16 cellular contexts compared by ENCODE assay signal in the genomic region with DNA sequence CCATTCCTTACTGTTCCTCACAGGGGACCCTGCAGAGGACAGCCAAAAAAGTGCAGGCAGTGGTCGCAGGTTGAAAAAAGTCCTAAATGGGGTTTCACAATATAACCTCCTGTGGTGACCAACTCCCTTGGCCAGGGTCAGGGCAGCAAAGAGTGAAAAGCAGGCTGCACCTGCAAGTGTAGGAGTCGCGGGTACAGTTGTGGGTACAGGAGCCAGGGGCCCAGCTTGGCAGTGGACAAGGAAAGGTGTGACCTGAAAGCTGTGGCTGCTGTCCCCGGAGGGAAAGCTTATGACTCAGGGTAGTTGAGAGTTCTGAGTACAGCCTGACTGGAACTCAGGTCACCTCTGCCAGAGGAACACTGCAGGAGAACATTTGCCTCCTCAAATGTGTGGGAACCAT.
DNase-seq lines count a peak whose midpoint lies in the region; ATAC-seq and TF ChIP-seq lines count a peak whose summit lies in the region.
"Had no signal": no experiment of that assay in that cellular context is flagged by ENCODE, and none has a peak within 500 bp of the region (broad histone marks: within the 10 kb centered on the region; RNA-seq: fewer than 3 reads in every experiment).

No MANE protein-coding gene starts in this region.

- no peaks in the 10 kb centered on the region for H3K27me3 ChIP-seq in mesendoderm (ENCODE audit: insufficient read depth, low read length, poor library complexity)

- H3K27me3 Mint-ChIP-seq in chondrocyte (ENCODE audit: low read depth) = no peaks in the 10 kb centered on the region
- no peaks in the 10 kb centered on the region for H3K27me3 Mint-ChIP-seq in endothelial cell (ENCODE audit: unreplicated experiment)
- H3K27me3 Mint-ChIP-seq: CD4-positive, alpha-beta memory T cell had no signal

- no peak overlapping the region for H3K9ac ChIP-seq in mesendoderm (ENCODE audit: low read length)

- H3K9me3 Mint-ChIP-seq in chondrocyte (ENCODE audit: low read depth) (peaks cover 14% of the 10 kb centered on the region), endothelial cell (ENCODE audit: unreplicated experiment) (no peaks in the 10 kb centered on the region)

- WGBS in mesendoderm (ENCODE audit: extremely low coverage, insufficient coverage, low lambda C conversion rate) = no CpG with 5 or more reads among the region's 4 CpGs

- no peak overlapping the region for H3K4me3 Mint-ChIP-seq in chondrocyte (ENCODE audit: unreplicated experiment)
- H3K4me3 Mint-ChIP-seq in endothelial cell (ENCODE audit: unreplicated experiment) = no peak overlapping the region
- H3K4me3 Mint-ChIP-seq: CD4-positive, alpha-beta memory T cell had no signal

- H4K8ac ChIP-seq in mesendoderm (ENCODE audit: low read depth, low read length) = no peak overlapping the region

- DNase-seq in chondrocyte (ENCODE audit: low spot score) (peak; percentile 51), mesendoderm (no peak), endothelial cell (ENCODE audit: low spot score) (no peak), NOMO-1 treated with DMSO at 0.1 percent for 48 hours (lab: John Stamatoyannopoulos, UW; ENCODE audit: unreplicated experiment) (no peak)
- DNase-seq: C1 segment of cervical spinal cord, Calu3, COR-L47, DMS53, DMS79 treated with DMSO at 0.1 percent for 48 hours, GF-D8, GOT3, H7, HCEC 1CT had no signal

- peak overlapping the region; percentile 39 for H3K56ac ChIP-seq in mesendoderm (ENCODE audit: low read length)

- TF ChIP-seq CTCF in chondrocyte (IDR thresholded peaks at IDR 0.05) = no peak
- no peak for TF ChIP-seq CTCF in endothelial cell (IDR thresholded peaks at IDR 0.05; ENCODE audit: unreplicated experiment)

- no peak overlapping the region for H3K4ac ChIP-seq in mesendoderm (ENCODE audit: low read depth, low read length)

- H2BK120ac ChIP-seq in mesendoderm (ENCODE audit: low read depth, low read length) = no peak overlapping the region

- H3K23ac ChIP-seq in mesendoderm (ENCODE audit: low read length) = no peak overlapping the region

- no peak overlapping the region for H4K5ac ChIP-seq in mesendoderm (ENCODE audit: low read length)

- H2BK15ac ChIP-seq in mesendoderm (replicated peaks; ENCODE audit: low read depth) = no peak overlapping the region

- ATAC-seq in esophagus mucosa (peak; percentile 17), HG03139 (IDR thresholded peaks at IDR 0.05; ENCODE audit: unreplicated experiment) (no peak)

- H3K4me1 Mint-ChIP-seq in chondrocyte (ENCODE audit: low read depth) = no peaks in the 10 kb centered on the region
- no peaks in the 10 kb centered on the region for H3K4me1 Mint-ChIP-seq in endothelial cell (ENCODE audit: unreplicated experiment)
- H3K4me1 Mint-ChIP-seq: CD4-positive, alpha-beta memory T cell had no signal

- no peak overlapping the region for H3K4me2 ChIP-seq in mesendoderm (ENCODE audit: low read length)

- H3K27ac Mint-ChIP-seq in chondrocyte (ENCODE audit: unreplicated experiment) = no peak overlapping the region
- no peak overlapping the region for H3K27ac Mint-ChIP-seq in endothelial cell (ENCODE audit: unreplicated experiment)
- H3K27ac Mint-ChIP-seq: CD4-positive, alpha-beta memory T cell had no signal

- no peak overlapping the region for H3K4me3 ChIP-seq in mesendoderm (ENCODE audit: low read length)

- H3K18ac ChIP-seq in mesendoderm (ENCODE audit: low read length) = no peak overlapping the region

- no peaks in the 10 kb centered on the region for H3K79me1 ChIP-seq in mesendoderm (ENCODE audit: low read length)

- no peak overlapping the region for H2AK5ac ChIP-seq in mesendoderm (ENCODE audit: low read length)

- H3K36me3 ChIP-seq in mesendoderm (ENCODE audit: control insufficient read depth, insufficient read depth, low read length) = no peaks in the 10 kb centered on the region

- H2BK5ac ChIP-seq in mesendoderm (ENCODE audit: low read length) = no peak overlapping the region

- no peaks in the 10 kb centered on the region for H3K79me2 ChIP-seq in mesendoderm (ENCODE audit: control insufficient read depth, insufficient read depth, low read length)

- H3K4me1 ChIP-seq in mesendoderm (ENCODE audit: control insufficient read depth, low read depth, low read length) = no peaks in the 10 kb centered on the region

- H3K36me3 Mint-ChIP-seq in chondrocyte (ENCODE audit: low read depth) (peaks cover 2% of the 10 kb centered on the region), endothelial cell (ENCODE audit: low read depth, unreplicated experiment) (no peaks in the 10 kb centered on the region)
- H3K36me3 Mint-ChIP-seq: CD4-positive, alpha-beta memory T cell had no signal

- H3K27ac ChIP-seq in mesendoderm (ENCODE audit: low read depth, low read length) = no peak overlapping the region
